ENCODE assay signal across 1 cellular context in the genomic region with DNA sequence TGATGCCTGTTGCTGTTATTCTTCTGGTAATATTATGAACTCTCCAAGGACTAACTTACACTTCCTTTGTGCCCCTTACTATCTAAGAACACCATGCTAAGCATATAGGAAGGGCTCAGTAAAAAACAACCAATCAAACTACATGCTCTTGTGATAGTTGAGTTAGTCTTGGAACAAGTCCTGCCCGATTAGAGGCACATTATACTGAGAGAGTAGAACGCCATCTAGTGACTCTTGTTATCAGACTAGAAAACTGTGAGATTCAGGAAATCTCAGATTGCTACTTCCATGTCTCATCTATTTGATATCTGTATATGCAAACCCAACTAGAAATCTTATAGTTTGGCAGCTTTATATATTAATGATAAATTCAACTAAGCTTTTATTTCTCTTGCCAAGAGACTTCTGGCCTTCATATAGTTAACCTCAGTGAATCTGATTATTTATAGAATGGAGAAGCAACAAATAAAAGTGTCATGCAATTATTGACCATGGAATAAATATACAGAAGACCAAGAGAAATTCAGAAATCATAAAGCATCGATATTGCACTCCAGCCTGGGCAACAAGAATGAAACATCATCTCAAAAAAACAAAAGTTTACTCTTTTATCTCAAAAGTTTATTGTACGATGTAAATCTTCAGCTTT.
TF ChIP-seq lines count a peak whose summit lies in the region.

No MANE protein-coding gene starts in this region.

TF ChIP-seq in endothelial cell of umbilical vein, 7 proteins besides CTCF, POLR2A, EP300 and RAD21 (continued from another document):
- TF ChIP-seq JUN (IDR thresholded peaks at IDR 0.05; ENCODE audit: borderline replicate concordance, insufficient read depth, insufficient read length, low read depth): no peak
TF ChIP-seq in endothelial cell of umbilical vein: peak in this region for 0.
